10 cellular contexts compared by ENCODE assay signal in genomic region chr9:127754099-127754760, GRCh38. TPM values are rescaled to one million over a fixed set of nuclear protein-coding genes. Genes with fewer than 3 reads are reported as not detected.
DNase-seq lines count a peak whose midpoint lies in the region; ATAC-seq lines count a peak whose summit lies in the region.
"Had no signal": no experiment of that assay in that cellular context is flagged by ENCODE, and none has a peak within 500 bp of the region (broad histone marks: within the 10 kb centered on the region; RNA-seq: fewer than 3 reads in every experiment).

No MANE protein-coding gene starts in this region.

- H3K9me3 Mint-ChIP-seq in stimulated activated memory B cell treated with anti-CD40 and anti-IgM and Interleukin-4, amounts not matched to agents 10 μg/mL and 1 μg/mL and 100 μg/mL, for 72 hours = no peaks in the 10 kb centered on the region
- H3K9me3 Mint-ChIP-seq in T-cell = no peaks in the 10 kb centered on the region
- H3K9me3 Mint-ChIP-seq: T-helper 1 cell treated with Interleukin-12 subunit alpha and Interleukin-12 subunit beta and Interleukin-4 antibody, amounts not matched to agents 30 μg/mL and 1 μg/mL, for 36 hours had no signal

- in situ Hi-C loops in SK-MEL-5 (cut with HindIII; ENCODE audit: low pct_unique_long_range_greater_than_20kb, low sequenced_read_pairs) = no loop called here

- no peaks in the 10 kb centered on the region for H3K27me3 Mint-ChIP-seq in stimulated activated memory B cell treated with anti-CD40 and anti-IgM and Interleukin-4, amounts not matched to agents 10 μg/mL and 1 μg/mL and 100 μg/mL, for 72 hours
- no peaks in the 10 kb centered on the region for H3K27me3 Mint-ChIP-seq in T-cell

- H3K4me3 Mint-ChIP-seq in stimulated activated memory B cell treated with anti-CD40 and anti-IgM and Interleukin-4, amounts not matched to agents 10 μg/mL and 1 μg/mL and 100 μg/mL, for 72 hours = no peak overlapping the region
- H3K4me3 Mint-ChIP-seq in T-cell = no peak overlapping the region
- H3K4me3 Mint-ChIP-seq: T-helper 1 cell treated with Interleukin-12 subunit alpha and Interleukin-12 subunit beta and Interleukin-4 antibody, amounts not matched to agents 30 μg/mL and 1 μg/mL, for 36 hours had no signal

- H3K36me3 Mint-ChIP-seq in stimulated activated memory B cell treated with anti-CD40 and anti-IgM and Interleukin-4, amounts not matched to agents 10 μg/mL and 1 μg/mL and 100 μg/mL, for 72 hours = peaks cover 25% of the 10 kb centered on the region
- H3K36me3 Mint-ChIP-seq in T-cell = peaks cover 25% of the 10 kb centered on the region

- peak; percentile 41 for ATAC-seq in stimulated activated memory B cell treated with anti-CD40 and anti-IgM and Interleukin-4, amounts not matched to agents 10 μg/mL and 1 μg/mL and 100 μg/mL, for 72 hours
- ATAC-seq in HG02588 (IDR thresholded peaks at IDR 0.05; ENCODE audit: unreplicated experiment) = no peak
- no peak for ATAC-seq in T-cell (replicated peaks in 1 of 4)

- POLR2A ChIA-PET in T-cell (lab: Charles Lee) = no interaction called here

- H3K4me3 ChIP-seq in iPS-11a (ENCODE audit: low read depth, low read length) = peak overlapping the region; percentile 57

- peak; percentile 30 for DNase-seq in NCI-H146 (lab: John Stamatoyannopoulos, UW)
- no peak for DNase-seq in NCI-H146 treated with DMSO at 0.1 percent for 48 hours (lab: John Stamatoyannopoulos, UW; ENCODE audit: unreplicated experiment)
- DNase-seq in SK-MEL-5 (ENCODE audit: low read depth, low spot score) = peak; percentile 28
- no peak for DNase-seq in NCI-H774 (lab: John Stamatoyannopoulos, UW)
- no peak for DNase-seq in T-cell

- CTCF ChIA-PET in T-cell (lab: Charles Lee) = interaction anchor here in 1 of 2 donors (0.5 kb wide), 1 partner anchor 163 kb away, joined by 3 read pairs; the partner anchor contains the start of gene ST6GALNAC4

- peaks cover 17% of the 10 kb centered on the region for H3K4me1 Mint-ChIP-seq in stimulated activated memory B cell treated with anti-CD40 and anti-IgM and Interleukin-4, amounts not matched to agents 10 μg/mL and 1 μg/mL and 100 μg/mL, for 72 hours
- peaks cover 13 to 20% (median 19%) of the 10 kb centered on the region in 3 donors for H3K4me1 Mint-ChIP-seq in T-cell

- no peak overlapping the region for H3K27ac Mint-ChIP-seq in stimulated activated memory B cell treated with anti-CD40 and anti-IgM and Interleukin-4, amounts not matched to agents 10 μg/mL and 1 μg/mL and 100 μg/mL, for 72 hours
- H3K27ac Mint-ChIP-seq in T-cell = no peak overlapping the region
- H3K27ac Mint-ChIP-seq: T-helper 1 cell treated with Interleukin-12 subunit alpha and Interleukin-12 subunit beta and Interleukin-4 antibody, amounts not matched to agents 30 μg/mL and 1 μg/mL, for 36 hours had no signal

RNA-seq across cellular contexts. Expression of gene TOR2A, which starts 19.1 kb away (rescaled TPM):
- 9.0 and 10.5 TPM in 2 replicates for total RNA-seq in SK-MEL-5 (2014; rRNA removed; shearing (Covaris generic))
- 28.8 and 36.0 TPM in 2 replicates for polyA plus RNA-seq in SK-MEL-5 (2015; cell fraction: cytosol; rRNA removed)
- polyA plus RNA-seq in SK-MEL-5 (2015; cell fraction: nucleus; rRNA removed) = 17.0 and 24.8 TPM in 2 replicates
- 10 to 100 TPM in 3 of 5 donors, 1 to 10 TPM in 2; 7.7 to 18.4 (median 15.5) TPM for total RNA-seq in T-cell

RNA-seq across cellular contexts. Expression of gene SH2D3C, which starts 24.2 kb away (rescaled TPM):
- 0.08 and 0.11 TPM in 2 replicates for total RNA-seq in SK-MEL-5 (2014; rRNA removed; shearing (Covaris generic))
- polyA plus RNA-seq in SK-MEL-5 (2015; cell fraction: cytosol; rRNA removed) = 0.20 and 0.82 TPM in 2 replicates
- polyA plus RNA-seq in SK-MEL-5 (2015; cell fraction: nucleus; rRNA removed) = not detected in 2 replicates
- 10 to 100 TPM; 31.6 to 48.7 (median 47.7) TPM for total RNA-seq in T-cell
- total RNA-seq: LHCN-M2 had no signal

RNA-seq across cellular contexts. Expression of gene CDK9, which starts 31.6 kb away (rescaled TPM):
- 22.1 and 32.7 TPM in 2 replicates for total RNA-seq in SK-MEL-5 (2014; rRNA removed; shearing (Covaris generic))
- 52.5 and 54.8 TPM in 2 replicates for polyA plus RNA-seq in SK-MEL-5 (2015; cell fraction: cytosol; rRNA removed)
- polyA plus RNA-seq in SK-MEL-5 (2015; cell fraction: nucleus; rRNA removed) = 62.8 and 77.0 TPM in 2 replicates
- 100 to 1,000 TPM; 108 to 159 (median 147) TPM for total RNA-seq in T-cell

RNA-seq across cellular contexts. Expression of gene TTC16, which starts 38.4 kb away (rescaled TPM):
- total RNA-seq in SK-MEL-5 (2014; rRNA removed; shearing (Covaris generic)) = 0.11 and 0.16 TPM in 2 replicates
- polyA plus RNA-seq in SK-MEL-5 (2015; cell fraction: cytosol; rRNA removed) = 0.04 TPM in 1 of 2 replicates, not detected in the other
- 0.09 and 0.27 TPM in 2 replicates for polyA plus RNA-seq in SK-MEL-5 (2015; cell fraction: nucleus; rRNA removed)
- 10 to 100 TPM in 1 of 5 donors, 1 to 10 TPM in 4; 4.6 to 31.8 (median 6.2) TPM for total RNA-seq in T-cell
- total RNA-seq: LHCN-M2 had no signal

RNA-seq across cellular contexts. Expression of gene PTRH1, which starts 38.8 kb away (rescaled TPM):
- total RNA-seq in SK-MEL-5 (2014; rRNA removed; shearing (Covaris generic)) = 26.9 and 35.5 TPM in 2 replicates
- 39.2 and 49.0 TPM in 2 replicates for polyA plus RNA-seq in SK-MEL-5 (2015; cell fraction: cytosol; rRNA removed)
- polyA plus RNA-seq in SK-MEL-5 (2015; cell fraction: nucleus; rRNA removed) = 8.9 and 19.2 TPM in 2 replicates
- total RNA-seq in T-cell = 10 to 100 TPM in 4 of 5 donors, 1 to 10 TPM in 1; 4.4 to 15.9 (median 12.9) TPM

Comparison
In these comparisons a context has a peak if more than half of its experiments do, and no peak if none do; other contexts are left out.
1. DNase-seq: peak in NCI-H146 (single experiment) and SK-MEL-5 (single experiment); none in NCI-H146 treated with DMSO at 0.1 percent for 48 hours (single experiment), NCI-H774 (single experiment) and T-cell (0 of 34).
2. RNA of gene SH2D3C, which starts 24.2 kb away (total RNA-seq): 31.6 to 48.7 TPM in T-cell; 0.08 to 0.11 TPM in SK-MEL-5; every median in the first group is over 10 times any median in the second.